30 cellular contexts compared by ENCODE assay signal in the genomic region with DNA sequence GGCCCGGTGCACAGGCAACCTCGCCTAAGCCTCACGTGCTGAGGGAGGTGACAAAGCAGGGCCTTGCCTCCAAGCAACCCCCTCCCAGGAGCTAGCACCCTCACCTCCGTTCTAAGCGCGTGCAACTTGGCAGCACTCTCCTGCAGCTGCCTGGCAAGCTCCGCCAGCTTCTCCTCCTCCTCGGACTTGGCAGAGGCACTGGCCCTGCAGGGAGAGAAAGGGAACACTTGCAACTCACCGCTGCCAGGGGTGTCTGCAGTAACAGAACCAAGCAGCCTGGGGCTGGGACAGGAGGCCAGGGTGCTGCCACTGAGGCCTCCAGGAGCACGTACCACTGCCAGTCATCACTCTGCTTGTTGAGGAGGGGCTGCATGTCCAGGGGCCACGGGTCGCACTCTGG. TPM values are rescaled to one million over a fixed set of nuclear protein-coding genes. Genes with fewer than 3 reads are reported as not detected.
DNase-seq lines count a peak whose midpoint lies in the region; ATAC-seq, FAIRE-seq and TF ChIP-seq lines count a peak whose summit lies in the region.
"Had no signal": no experiment of that assay in that cellular context is flagged by ENCODE, and none has a peak within 500 bp of the region (broad histone marks: within the 10 kb centered on the region; RNA-seq: fewer than 3 reads in every experiment).

No MANE protein-coding gene starts in this region.

- H3K36me3 ChIP-seq in gastrocnemius medialis (peaks cover 0 to 9% of the 10 kb centered on the region in 2 donors), body of pancreas (replicated peaks in 1 of 2; ENCODE audit: insufficient read depth in 1 of 2, low read depth in 2 of 2) (no peaks in the 10 kb centered on the region), Caco-2 (ENCODE audit: control insufficient read depth, insufficient read depth, low read length) (no peaks in the 10 kb centered on the region), HepG2 (replicated peaks in 1 of 2; ENCODE audit: control insufficient read depth in 1 of 2, insufficient read depth in 2 of 2, low read length in 2 of 2) (peaks cover 0 to 1% of the 10 kb centered on the region in 2 experiments; a peak in 1 of 5 replicates)
- H3K36me3 ChIP-seq: colonic mucosa, upper lobe of right lung had no signal

- no TSS peak for BruUV-seq in Caco-2 (replicated peaks; lab: Mats Ljungman, UMichigan)
- no TSS peak for BruUV-seq in HepG2 (replicated peaks; lab: Mats Ljungman, UMichigan)

- no peak for TF ChIP-seq RAD21 in HepG2 (CRISPR knock-in tag; IDR thresholded peaks at IDR 0.05)

- H4K20me1 ChIP-seq in HepG2 (ENCODE audit: insufficient read depth, low read length), result no peaks in the 10 kb centered on the region

- H3K79me2 ChIP-seq in HepG2 (ENCODE audit: insufficient read depth, low read length), result no peaks in the 10 kb centered on the region

- TF ChIP-seq POLR2A in gastrocnemius medialis (IDR thresholded peaks at IDR 0.05), result no peak
- TF ChIP-seq POLR2A in body of pancreas (IDR thresholded peaks at IDR 0.05), result no peak
- TF ChIP-seq POLR2A in HepG2 (IDR thresholded peaks at IDR 0.05; ENCODE audit: insufficient read depth in 1 of 2, low read depth in 2 of 2, low read length in 2 of 2), result no peak

- WGBS in body of pancreas, 2 donors, result 82 to 87% methylated on average over 2 to 11 of the region's 12 CpGs
- no CpG with 5 or more reads among the region's 12 CpGs for WGBS in HepG2 (ENCODE audit: low lambda C conversion rate)

- no peaks in the 10 kb centered on the region for H3K27me3 ChIP-seq in gastrocnemius medialis
- H3K27me3 ChIP-seq in body of pancreas, result no peaks in the 10 kb centered on the region
- no peaks in the 10 kb centered on the region for H3K27me3 ChIP-seq in Caco-2 (replicated peaks; ENCODE audit: control insufficient read depth, insufficient read depth, low read length)
- H3K27me3 ChIP-seq in HepG2 (ENCODE audit: control insufficient read depth in 1 of 2, insufficient read depth in 2 of 2, low read length in 2 of 2), result no peaks in the 10 kb centered on the region
- H3K27me3 ChIP-seq: colonic mucosa, upper lobe of right lung had no signal

- peaks cover 5 to 7% of the 10 kb centered on the region in 2 donors for H3K4me1 ChIP-seq in gastrocnemius medialis
- no peaks in the 10 kb centered on the region for H3K4me1 ChIP-seq in body of pancreas
- H3K4me1 ChIP-seq in Caco-2, result peaks cover 8% of the 10 kb centered on the region; the same call in 1 of the 2 replicates
- no peaks in the 10 kb centered on the region for H3K4me1 ChIP-seq in HepG2 (ENCODE audit: insufficient read depth, low read length)
- H3K4me1 ChIP-seq: colonic mucosa, upper lobe of right lung had no signal

- intact Hi-C loops in left ventricle myocardium superior (cut with micrococcal nuclease), result no loop called here
- intact Hi-C loops in gastrocnemius medialis (cut with DNase I; ENCODE audit: low total_unique reads), result no loop called here
- intact Hi-C loops in body of pancreas (cut with DNase I), result no loop called here
- intact Hi-C loops in Caco-2 (cut with micrococcal nuclease; ENCODE audit: unreplicated experiment), result no loop called here
- intact Hi-C loops in HepG2 (cut with micrococcal nuclease; ENCODE audit: unreplicated experiment), result no loop called here

- H3K27ac ChIP-seq in angular gyrus (ENCODE audit: low read depth, low read length) (peak overlapping the region; percentile 10), gastrocnemius medialis (no peak overlapping the region), body of pancreas (no peak overlapping the region), HepG2 (ENCODE audit: extremely low read length, insufficient read depth, low read length) (no peak overlapping the region)
- H3K27ac ChIP-seq: colonic mucosa, epithelial cell of prostate, upper lobe of right lung had no signal

- H3K4me1 Mint-ChIP-seq in Caco-2 (ENCODE audit: low read depth, unreplicated experiment), result no peaks in the 10 kb centered on the region
- H3K4me1 Mint-ChIP-seq: activated naive CD4-positive, alpha-beta T cell treated with anti-CD3 and anti-CD28 coated beads, Interleukin-2, amount 10 ng/mL, durations not matched to agents 7 days and 5 days; naive B cell; stimulated activated effector memory CD8-positive, alpha-beta T cell treated with anti-CD3 and anti-CD28 coated beads, Interleukin-12 subunit alpha, Interleukin-12 subunit beta, amount 100 ng/mL, for 72 hours had no signal

- CTCF ChIA-PET in Caco-2 (lab: Charles Lee) (no interaction called here), HepG2 (lab: Yijun Ruan, JAX; ENCODE audit: low intra/inter-chr PET ratio, low total read pairs) (no interaction called here)

- H3K27me3 Mint-ChIP-seq in Caco-2 (ENCODE audit: insufficient read depth, unreplicated experiment), result no peaks in the 10 kb centered on the region
- H3K27me3 Mint-ChIP-seq: activated CD8-positive, alpha-beta T cell treated with anti-CD3 and anti-CD28 coated beads for 36 hours; activated naive CD4-positive, alpha-beta T cell treated with anti-CD3 and anti-CD28 coated beads, Interleukin-2, amount 10 ng/mL, durations not matched to agents 7 days and 5 days; CD4-positive, alpha-beta memory T cell; naive B cell had no signal

- no peak overlapping the region for H3K4me3 Mint-ChIP-seq in Caco-2 (ENCODE audit: unreplicated experiment)
- H3K4me3 Mint-ChIP-seq: activated CD8-positive, alpha-beta T cell treated with anti-CD3 and anti-CD28 coated beads for 36 hours; activated naive CD4-positive, alpha-beta T cell treated with anti-CD3 and anti-CD28 coated beads, Interleukin-2, amount 10 ng/mL, durations not matched to agents 7 days and 5 days; CD4-positive, alpha-beta memory T cell; naive B cell; stimulated activated effector memory CD8-positive, alpha-beta T cell treated with anti-CD3 and anti-CD28 coated beads, Interleukin-12 subunit alpha, Interleukin-12 subunit beta, amount 100 ng/mL, for 72 hours; T-helper 2 cell treated with Interferon-gamma antibody and Interleukin-4, amounts not matched to agents 5 μg/mL and 100 μg/mL, for 36 hours had no signal

- TF ChIP-seq EP300 in HepG2 (IDR thresholded peaks at IDR 0.05; ENCODE audit: low read depth in 2 of 2, low read length in 2 of 2), result no peak
- TF ChIP-seq EP300 in HepG2 (CRISPR knock-in tag; IDR thresholded peaks at IDR 0.05; ENCODE audit: borderline replicate concordance), result no peak

- POLR2A ChIA-PET in Caco-2 (lab: Charles Lee) (no interaction called here), HepG2 (lab: Yijun Ruan, JAX) (no interaction called here)

- no peak overlapping the region for H2AFZ ChIP-seq in HepG2 (ENCODE audit: low read length)

- H3K9ac ChIP-seq in HepG2 (ENCODE audit: insufficient read depth, low read depth, low read length), result no peak overlapping the region

- no peak for FAIRE-seq in HepG2 (lab: Jason Lieb, UNC)
- FAIRE-seq: GM18507, GM19239, islet of Langerhans, RCC 7860 had no signal

- peak; percentile 3 for DNase-seq in NCI-H1694 (lab: John Stamatoyannopoulos, UW)
- DNase-seq in NCI-H1694 treated with DMSO at 0.1 percent for 48 hours (lab: John Stamatoyannopoulos, UW), result no peak
- DNase-seq in left ventricle myocardium superior, result peak; percentile 74
- DNase-seq in gastrocnemius medialis, result peak; percentile 49 to 78
- DNase-seq in body of pancreas, result no peak
- DNase-seq in Caco-2, result no peak
- no peak for DNase-seq in HepG2 (ENCODE audit: low spot score)
- DNase-seq: 8988T; activated CD8-positive, alpha-beta T cell treated with anti-CD3 and anti-CD28 coated beads for 36 hours; activated naive CD4-positive, alpha-beta T cell treated with anti-CD3 and anti-CD28 coated beads, Interleukin-2, amount 10 ng/mL, durations not matched to agents 7 days and 5 days; CD4-positive, alpha-beta memory T cell; colonic mucosa; effector memory CD4-positive, alpha-beta T cell; EL; GOT3; KBM-7; naive B cell; NCI-H748 treated with DMSO at 0.1 percent for 48 hours; upper lobe of right lung had no signal

- ATAC-seq in left ventricle myocardium superior (peak; percentile 87), gastrocnemius medialis (peak; percentile 79 to 84), body of pancreas (no peak), HepG2 (no peak)
- ATAC-seq: activated CD8-positive, alpha-beta T cell treated with anti-CD3 and anti-CD28 coated beads for 36 hours; stimulated activated effector memory CD8-positive, alpha-beta T cell treated with anti-CD3 and anti-CD28 coated beads, Interleukin-12 subunit alpha, Interleukin-12 subunit beta, amount 100 ng/mL, for 72 hours; upper lobe of right lung had no signal

- H3K9me3 ChIP-seq in gastrocnemius medialis, result no peaks in the 10 kb centered on the region
- H3K9me3 ChIP-seq in body of pancreas, result no peaks in the 10 kb centered on the region
- no peaks in the 10 kb centered on the region for H3K9me3 ChIP-seq in Caco-2
- H3K9me3 ChIP-seq in HepG2 (ENCODE audit: low read length), result no peaks in the 10 kb centered on the region
- H3K9me3 ChIP-seq: colonic mucosa, upper lobe of right lung had no signal

- no peaks in the 10 kb centered on the region for H3K9me3 Mint-ChIP-seq in Caco-2 (ENCODE audit: unreplicated experiment)
- H3K9me3 Mint-ChIP-seq: activated CD8-positive, alpha-beta T cell treated with anti-CD3 and anti-CD28 coated beads for 36 hours; activated naive CD4-positive, alpha-beta T cell treated with anti-CD3 and anti-CD28 coated beads, Interleukin-2, amount 10 ng/mL, durations not matched to agents 7 days and 5 days; CD4-positive, alpha-beta memory T cell; stimulated activated effector memory CD8-positive, alpha-beta T cell treated with anti-CD3 and anti-CD28 coated beads, Interleukin-12 subunit alpha, Interleukin-12 subunit beta, amount 100 ng/mL, for 72 hours; T-helper 2 cell treated with Interferon-gamma antibody and Interleukin-4, amounts not matched to agents 5 μg/mL and 100 μg/mL, for 36 hours had no signal

- no peak overlapping the region for H3K27ac Mint-ChIP-seq in Caco-2 (ENCODE audit: unreplicated experiment)
- H3K27ac Mint-ChIP-seq: activated CD8-positive, alpha-beta T cell treated with anti-CD3 and anti-CD28 coated beads for 36 hours; activated naive CD4-positive, alpha-beta T cell treated with anti-CD3 and anti-CD28 coated beads, Interleukin-2, amount 10 ng/mL, durations not matched to agents 7 days and 5 days; CD4-positive, alpha-beta memory T cell; naive B cell; stimulated activated effector memory CD8-positive, alpha-beta T cell treated with anti-CD3 and anti-CD28 coated beads, Interleukin-12 subunit alpha, Interleukin-12 subunit beta, amount 100 ng/mL, for 72 hours; T-helper 2 cell treated with Interferon-gamma antibody and Interleukin-4, amounts not matched to agents 5 μg/mL and 100 μg/mL, for 36 hours had no signal

- in situ Hi-C loops in gastrocnemius medialis (cut with MboI; ENCODE audit: low sequenced_read_pairs in 4 of 4) (loop anchor here in 1 of 4 donors (25.0 kb wide), 1 partner anchor 519 kb away; no protein-coding TSS in a partner anchor), HepG2 (cut with HindIII; ENCODE audit: extremely low pct_ligation_motif_present, low pct_unique_long_range_greater_than_20kb) (loop anchor here (10.0 kb wide), 1 partner anchor 49 kb away; no protein-coding TSS in a partner anchor)

- TF ChIP-seq CTCF in gastrocnemius medialis (IDR thresholded peaks at IDR 0.05 in 4 of 5, conservative IDR thresholded peaks at IDR 0.05 in 1 of 5), result no peak
- no peak for TF ChIP-seq CTCF in body of pancreas (IDR thresholded peaks at IDR 0.05)
- no peak for TF ChIP-seq CTCF in Caco-2 (IDR thresholded peaks at IDR 0.05; ENCODE audit: insufficient read depth in 1 of 2, low read depth in 1 of 2, low read length in 1 of 2, severe bottlenecking in 1 of 2, unreplicated experiment in 1 of 2)
- TF ChIP-seq CTCF in HepG2 (CRISPR knock-in tag; IDR thresholded peaks at IDR 0.05), result no peak

- no peak overlapping the region for H3K4me2 ChIP-seq in HepG2 (ENCODE audit: low read depth, low read length)

- H3K4me3 ChIP-seq in gastrocnemius medialis (no peak overlapping the region), body of pancreas (no peak overlapping the region), Caco-2 (ENCODE audit: low read depth, low read length) (no peak overlapping the region), HepG2 (replicated peaks in 1 of 3; ENCODE audit: insufficient read depth in 1 of 3, low read depth in 2 of 3, low read length in 3 of 3) (no peak overlapping the region)
- H3K4me3 ChIP-seq: colonic mucosa, upper lobe of right lung had no signal

- H3K36me3 Mint-ChIP-seq in Caco-2 (ENCODE audit: insufficient read depth, unreplicated experiment), result peaks cover 18% of the 10 kb centered on the region

RNA-seq across cellular contexts. Expression of a gene that starts 10.3 kb away (rescaled TPM):
- total RNA-seq in left ventricle myocardium superior, result 0.25 TPM
- total RNA-seq in gastrocnemius medialis, result under 1 TPM in 1 of 4 donors, not detected in 3; 0.18 TPM
- 1 to 10 TPM; 1.0 to 1.6 TPM for total RNA-seq in body of pancreas
- 0.60 and 0.61 TPM in 2 replicates for total RNA-seq in Caco-2 (2022)
- 0.18 TPM in 1 of 2 replicates, not detected in the other for total RNA-seq in HepG2 (2016; rRNA removed; fragmentation: Illumina TruSeq; extraction: Trizol)
- 1.2 TPM in 1 of 2 replicates, not detected in the other for total RNA-seq in HepG2 (2016; cell fraction: cytosol; rRNA removed; fragmentation: Illumina TruSeq; extraction: Trizol; ENCODE audit: low read depth)
- 0.22 TPM in 1 of 2 replicates, not detected in the other for total RNA-seq in HepG2 (2016; cell fraction: insoluble cytoplasmic fraction; rRNA removed; fragmentation: Illumina TruSeq; extraction: Trizol)
- total RNA-seq in HepG2 (2016; cell fraction: membrane; rRNA removed; fragmentation: Illumina TruSeq; extraction: Trizol), result 0.19 and 0.21 TPM in 2 replicates
- 0.50 and 0.62 TPM in 2 replicates for total RNA-seq in HepG2 (2016; cell fraction: nucleus; rRNA removed; fragmentation: Illumina TruSeq; extraction: Trizol)
- polyA plus RNA-seq in HepG2 (2011; rRNA removed), result 0.13 and 0.17 TPM in 2 replicates
- 0.09 and 0.21 TPM in 2 replicates for polyA plus RNA-seq in HepG2 (2011; cell fraction: cytosol; rRNA removed)
- polyA plus RNA-seq in HepG2 (2011; cell fraction: nucleus; rRNA removed), result 1.2 and 2.1 TPM in 2 replicates
- not detected in 2 replicates for polyA plus RNA-seq in HepG2 (2012)
- polyA plus RNA-seq in HepG2 (2016; cell fraction: cytosol; fragmentation: Illumina TruSeq; extraction: Trizol; ENCODE audit: low read depth), result 0.18 TPM in 1 of 2 replicates, not detected in the other
- 0.19 TPM in 1 of 2 replicates, not detected in the other for polyA plus RNA-seq in HepG2 (2016; cell fraction: insoluble cytoplasmic fraction; fragmentation: Illumina TruSeq; extraction: Trizol; ENCODE audit: low read depth)
- polyA plus RNA-seq in HepG2 (2016; cell fraction: membrane; fragmentation: Illumina TruSeq; extraction: Trizol; ENCODE audit: low read depth), result 0.15 TPM in 1 of 2 replicates, not detected in the other
- 0.38 TPM in 1 of 2 replicates, not detected in the other for polyA plus RNA-seq in HepG2 (2016; cell fraction: nucleus; fragmentation: Illumina TruSeq; extraction: Trizol; ENCODE audit: insufficient read depth, low read depth)
- 0.24 and 0.87 TPM in 2 replicates for polyA minus RNA-seq in HepG2 (2011; rRNA and poly(A)+ RNA removed; ENCODE audit: low replicate concordance)
- polyA minus RNA-seq in HepG2 (2011; cell fraction: cytosol; rRNA and poly(A)+ RNA removed), result not detected in 2 replicates
- polyA minus RNA-seq in HepG2 (2011; cell fraction: nucleus; rRNA and poly(A)+ RNA removed), result 1.3 and 1.6 TPM in 2 replicates

RNA-seq across cellular contexts. Expression of a gene that starts 14.2 kb away (rescaled TPM):
- total RNA-seq in left ventricle myocardium superior (16.2 TPM), gastrocnemius medialis (10 to 100 TPM; 10.6 to 19.8 (median 13.2) TPM), body of pancreas (10 to 100 TPM in 1 of 2 donors, 1 to 10 TPM in 1; 3.1 to 38.2 TPM), Caco-2 (2022) (34.0 and 36.9 TPM in 2 replicates), HepG2 (2016; rRNA removed; fragmentation: Illumina TruSeq; extraction: Trizol) (42.4 and 52.1 TPM in 2 replicates)
- total RNA-seq in HepG2 (2016; cell fraction: cytosol; rRNA removed; fragmentation: Illumina TruSeq; extraction: Trizol; ENCODE audit: low read depth), result 11.6 and 12.0 TPM in 2 replicates
- 39.2 and 51.8 TPM in 2 replicates for total RNA-seq in HepG2 (2016; cell fraction: insoluble cytoplasmic fraction; rRNA removed; fragmentation: Illumina TruSeq; extraction: Trizol)
- total RNA-seq in HepG2 (2016; cell fraction: membrane; rRNA removed; fragmentation: Illumina TruSeq; extraction: Trizol), result 14.9 and 17.2 TPM in 2 replicates
- total RNA-seq in HepG2 (2016; cell fraction: nucleus; rRNA removed; fragmentation: Illumina TruSeq; extraction: Trizol), result 18.7 and 21.6 TPM in 2 replicates
- polyA plus RNA-seq in HepG2 (2011; rRNA removed), result 9.1 and 10.9 TPM in 2 replicates
- 9.4 and 15.2 TPM in 2 replicates for polyA plus RNA-seq in HepG2 (2011; cell fraction: cytosol; rRNA removed)
- 19.4 and 23.3 TPM in 2 replicates for polyA plus RNA-seq in HepG2 (2011; cell fraction: nucleus; rRNA removed)
- 8.2 and 11.4 TPM in 2 replicates for polyA plus RNA-seq in HepG2 (2012)
- 6.9 and 7.7 TPM in 2 replicates for polyA plus RNA-seq in HepG2 (2016; cell fraction: cytosol; fragmentation: Illumina TruSeq; extraction: Trizol; ENCODE audit: low read depth)
- polyA plus RNA-seq in HepG2 (2016; cell fraction: insoluble cytoplasmic fraction; fragmentation: Illumina TruSeq; extraction: Trizol; ENCODE audit: low read depth), result 32.6 and 41.1 TPM in 2 replicates
- polyA plus RNA-seq in HepG2 (2016; cell fraction: membrane; fragmentation: Illumina TruSeq; extraction: Trizol; ENCODE audit: low read depth), result 10.1 and 11.1 TPM in 2 replicates
- polyA plus RNA-seq in HepG2 (2016; cell fraction: nucleus; fragmentation: Illumina TruSeq; extraction: Trizol; ENCODE audit: insufficient read depth, low read depth), result 35.1 and 45.0 TPM in 2 replicates
- polyA minus RNA-seq in HepG2 (2011; rRNA and poly(A)+ RNA removed; ENCODE audit: low replicate concordance), result 18.6 and 73.7 TPM in 2 replicates
- 5.5 and 7.6 TPM in 2 replicates for polyA minus RNA-seq in HepG2 (2011; cell fraction: cytosol; rRNA and poly(A)+ RNA removed)
- 3.6 and 9.3 TPM in 2 replicates for polyA minus RNA-seq in HepG2 (2011; cell fraction: nucleus; rRNA and poly(A)+ RNA removed)

RNA-seq across cellular contexts. Expression of a gene that starts 38.6 kb away (rescaled TPM):
- total RNA-seq in left ventricle myocardium superior, result 40.6 TPM
- total RNA-seq in gastrocnemius medialis, result 10 to 100 TPM in 2 of 4 donors, 1 to 10 TPM in 2; 1.1 to 50.7 (median 9.8) TPM
- 10 to 100 TPM; 30.7 to 34.0 TPM for total RNA-seq in body of pancreas
- 9.0 and 9.9 TPM in 2 replicates for total RNA-seq in Caco-2 (2022)
- 0.18 TPM in 1 of 2 replicates, not detected in the other for total RNA-seq in HepG2 (2016; rRNA removed; fragmentation: Illumina TruSeq; extraction: Trizol)
- total RNA-seq in HepG2 (2016; cell fraction: cytosol; rRNA removed; fragmentation: Illumina TruSeq; extraction: Trizol; ENCODE audit: low read depth), result not detected in 2 replicates
- total RNA-seq in HepG2 (2016; cell fraction: insoluble cytoplasmic fraction; rRNA removed; fragmentation: Illumina TruSeq; extraction: Trizol), result 0.19 TPM in 1 of 2 replicates, not detected in the other
- 0.06 and 0.21 TPM in 2 replicates for total RNA-seq in HepG2 (2016; cell fraction: membrane; rRNA removed; fragmentation: Illumina TruSeq; extraction: Trizol)
- 0.25 and 0.85 TPM in 2 replicates for total RNA-seq in HepG2 (2016; cell fraction: nucleus; rRNA removed; fragmentation: Illumina TruSeq; extraction: Trizol)
- polyA plus RNA-seq in HepG2 (2011; rRNA removed), result 0.40 and 0.63 TPM in 2 replicates
- 0.28 and 0.54 TPM in 2 replicates for polyA plus RNA-seq in HepG2 (2011; cell fraction: cytosol; rRNA removed)
- 0.54 and 0.85 TPM in 2 replicates for polyA plus RNA-seq in HepG2 (2011; cell fraction: nucleus; rRNA removed)
- polyA plus RNA-seq in HepG2 (2012), result 1.5 and 1.9 TPM in 2 replicates
- polyA plus RNA-seq in HepG2 (2016; cell fraction: cytosol; fragmentation: Illumina TruSeq; extraction: Trizol; ENCODE audit: low read depth), result 0.10 and 0.11 TPM in 2 replicates
- 0.26 TPM in 1 of 2 replicates, not detected in the other for polyA plus RNA-seq in HepG2 (2016; cell fraction: insoluble cytoplasmic fraction; fragmentation: Illumina TruSeq; extraction: Trizol; ENCODE audit: low read depth)
- polyA plus RNA-seq in HepG2 (2016; cell fraction: membrane; fragmentation: Illumina TruSeq; extraction: Trizol; ENCODE audit: low read depth), result 0.49 and 1.0 TPM in 2 replicates
- polyA plus RNA-seq in HepG2 (2016; cell fraction: nucleus; fragmentation: Illumina TruSeq; extraction: Trizol; ENCODE audit: insufficient read depth, low read depth), result 0.98 and 1.4 TPM in 2 replicates
- polyA minus RNA-seq in HepG2 (2011; rRNA and poly(A)+ RNA removed; ENCODE audit: low replicate concordance), result 1.3 TPM in 1 of 2 replicates, not detected in the other
- 0.99 and 1.3 TPM in 2 replicates for polyA minus RNA-seq in HepG2 (2011; cell fraction: cytosol; rRNA and poly(A)+ RNA removed)
- 0.37 and 0.77 TPM in 2 replicates for polyA minus RNA-seq in HepG2 (2011; cell fraction: nucleus; rRNA and poly(A)+ RNA removed)
- total RNA-seq: activated CD8-positive, alpha-beta T cell treated with anti-CD3 and anti-CD28 coated beads for 36 hours; CD4-positive, alpha-beta memory T cell had no signal
- polyA plus RNA-seq: CD4-positive, alpha-beta memory T cell had no signal

RNA-seq across cellular contexts. Expression of a gene that starts 44.9 kb away (rescaled TPM):
- total RNA-seq in left ventricle myocardium superior, result 0.57 TPM
- under 1 TPM; 0.05 to 0.55 (median 0.37) TPM for total RNA-seq in gastrocnemius medialis
- under 1 TPM; 0.33 to 0.78 TPM for total RNA-seq in body of pancreas
- 0.09 and 0.16 TPM in 2 replicates for total RNA-seq in Caco-2 (2022)
- 0.02 and 0.03 TPM in 2 replicates for total RNA-seq in HepG2 (2016; rRNA removed; fragmentation: Illumina TruSeq; extraction: Trizol)
- not detected in 2 replicates for total RNA-seq in HepG2 (2016; cell fraction: cytosol; rRNA removed; fragmentation: Illumina TruSeq; extraction: Trizol; ENCODE audit: low read depth)
- total RNA-seq in HepG2 (2016; cell fraction: insoluble cytoplasmic fraction; rRNA removed; fragmentation: Illumina TruSeq; extraction: Trizol), result 0.02 and 0.03 TPM in 2 replicates
- not detected in 2 replicates for total RNA-seq in HepG2 (2016; cell fraction: membrane; rRNA removed; fragmentation: Illumina TruSeq; extraction: Trizol)
- not detected in 2 replicates for total RNA-seq in HepG2 (2016; cell fraction: nucleus; rRNA removed; fragmentation: Illumina TruSeq; extraction: Trizol)
- not detected in 2 replicates for polyA plus RNA-seq in HepG2 (2011; rRNA removed)
- polyA plus RNA-seq in HepG2 (2011; cell fraction: cytosol; rRNA removed), result not detected in 2 replicates
- 0.03 TPM in 1 of 2 replicates, not detected in the other for polyA plus RNA-seq in HepG2 (2011; cell fraction: nucleus; rRNA removed)
- 0.03 TPM in 1 of 2 replicates, not detected in the other for polyA plus RNA-seq in HepG2 (2012)
- not detected in 2 replicates for polyA plus RNA-seq in HepG2 (2016; cell fraction: cytosol; fragmentation: Illumina TruSeq; extraction: Trizol; ENCODE audit: low read depth)
- not detected in 2 replicates for polyA plus RNA-seq in HepG2 (2016; cell fraction: insoluble cytoplasmic fraction; fragmentation: Illumina TruSeq; extraction: Trizol; ENCODE audit: low read depth)
- polyA plus RNA-seq in HepG2 (2016; cell fraction: membrane; fragmentation: Illumina TruSeq; extraction: Trizol; ENCODE audit: low read depth), result not detected in 2 replicates
- not detected in 2 replicates for polyA plus RNA-seq in HepG2 (2016; cell fraction: nucleus; fragmentation: Illumina TruSeq; extraction: Trizol; ENCODE audit: insufficient read depth, low read depth)
- not detected in 2 replicates for polyA minus RNA-seq in HepG2 (2011; rRNA and poly(A)+ RNA removed; ENCODE audit: low replicate concordance)
- polyA minus RNA-seq in HepG2 (2011; cell fraction: cytosol; rRNA and poly(A)+ RNA removed), result not detected in 2 replicates
- not detected in 2 replicates for polyA minus RNA-seq in HepG2 (2011; cell fraction: nucleus; rRNA and poly(A)+ RNA removed)
- total RNA-seq: MCF 10A had no signal

RNA-seq across cellular contexts. Expression of a gene that starts 55.0 kb away (rescaled TPM):
- not detected for total RNA-seq in left ventricle myocardium superior
- total RNA-seq in gastrocnemius medialis, result not detected
- total RNA-seq in body of pancreas, result not detected
- not detected in 2 replicates for total RNA-seq in Caco-2 (2022)
- total RNA-seq in HepG2 (2016; rRNA removed; fragmentation: Illumina TruSeq; extraction: Trizol), result not detected in 2 replicates
- total RNA-seq in HepG2 (2016; cell fraction: cytosol; rRNA removed; fragmentation: Illumina TruSeq; extraction: Trizol; ENCODE audit: low read depth), result not detected in 2 replicates
- not detected in 2 replicates for total RNA-seq in HepG2 (2016; cell fraction: insoluble cytoplasmic fraction; rRNA removed; fragmentation: Illumina TruSeq; extraction: Trizol)
- total RNA-seq in HepG2 (2016; cell fraction: membrane; rRNA removed; fragmentation: Illumina TruSeq; extraction: Trizol), result not detected in 2 replicates
- not detected in 2 replicates for total RNA-seq in HepG2 (2016; cell fraction: nucleus; rRNA removed; fragmentation: Illumina TruSeq; extraction: Trizol)
- not detected in 2 replicates for polyA plus RNA-seq in HepG2 (2011; rRNA removed)
- polyA plus RNA-seq in HepG2 (2011; cell fraction: cytosol; rRNA removed), result not detected in 2 replicates
- not detected in 2 replicates for polyA plus RNA-seq in HepG2 (2011; cell fraction: nucleus; rRNA removed)
- not detected in 2 replicates for polyA plus RNA-seq in HepG2 (2012)
- polyA plus RNA-seq in HepG2 (2016; cell fraction: cytosol; fragmentation: Illumina TruSeq; extraction: Trizol; ENCODE audit: low read depth), result not detected in 2 replicates
- not detected in 2 replicates for polyA plus RNA-seq in HepG2 (2016; cell fraction: insoluble cytoplasmic fraction; fragmentation: Illumina TruSeq; extraction: Trizol; ENCODE audit: low read depth)
- not detected in 2 replicates for polyA plus RNA-seq in HepG2 (2016; cell fraction: membrane; fragmentation: Illumina TruSeq; extraction: Trizol; ENCODE audit: low read depth)
- not detected in 2 replicates for polyA plus RNA-seq in HepG2 (2016; cell fraction: nucleus; fragmentation: Illumina TruSeq; extraction: Trizol; ENCODE audit: insufficient read depth, low read depth)
- polyA minus RNA-seq in HepG2 (2011; rRNA and poly(A)+ RNA removed; ENCODE audit: low replicate concordance), result not detected in 2 replicates
- not detected in 2 replicates for polyA minus RNA-seq in HepG2 (2011; cell fraction: cytosol; rRNA and poly(A)+ RNA removed)
- not detected in 2 replicates for polyA minus RNA-seq in HepG2 (2011; cell fraction: nucleus; rRNA and poly(A)+ RNA removed)
- total RNA-seq: activated CD8-positive, alpha-beta T cell treated with anti-CD3 and anti-CD28 coated beads for 36 hours; CD4-positive, alpha-beta memory T cell; colonic mucosa; glomerular endothelial cell; liver; MCF 10A had no signal
- polyA plus RNA-seq: CD4-positive, alpha-beta memory T cell; liver had no signal

Comparison
In these comparisons a context has a peak if more than half of its experiments do, and no peak if none do; other contexts are left out.
1. DNase-seq: peak in NCI-H1694 (single experiment), left ventricle myocardium superior (single experiment) and gastrocnemius medialis (2 of 2); none in NCI-H1694 treated with DMSO at 0.1 percent for 48 hours (single experiment), body of pancreas (0 of 4), Caco-2 (0 of 2) and HepG2 (single experiment).
2. ATAC-seq: peak in left ventricle myocardium superior (single experiment) and gastrocnemius medialis (2 of 2); none in body of pancreas (single experiment) and HepG2 (single experiment).